ENCODE assay signal across 8 cellular contexts in genomic region chr11:129881570-129882170, GRCh38. TPM values are rescaled to one million over a fixed set of nuclear protein-coding genes. Genes with fewer than 3 reads are reported as not detected.
DNase-seq lines count a peak whose midpoint lies in the region; ATAC-seq and TF ChIP-seq lines count a peak whose summit lies in the region.

No MANE protein-coding gene starts in this region.

- H3K27me3 Mint-ChIP-seq in activated T-helper 2 cell treated with anti-CD3 and anti-CD28 coated beads, Interferon-gamma antibody, Interleukin-2, Interleukin-4, amounts not matched to agents 10 μg/mL and 5 μg/mL and 100 μg/mL, durations not matched to agents 14 hours and 24 hours and 36 hours (ENCODE audit: low read depth), result no peaks in the 10 kb centered on the region

- H4K20me1 ChIP-seq in DND-41 (ENCODE audit: insufficient read depth, low read length), result peaks cover 3% of the 10 kb centered on the region; the same call in 1 of the 2 replicates

- peaks cover 88% of the 10 kb centered on the region for H3K36me3 Mint-ChIP-seq in activated T-helper 2 cell treated with anti-CD3 and anti-CD28 coated beads, Interferon-gamma antibody, Interleukin-2, Interleukin-4, amounts not matched to agents 10 μg/mL and 5 μg/mL and 100 μg/mL, durations not matched to agents 14 hours and 24 hours and 36 hours (ENCODE audit: low read depth)

- H3K27me3 ChIP-seq in DND-41 (ENCODE audit: insufficient read depth, low read length, poor library complexity), result no peaks in the 10 kb centered on the region

- no peak overlapping the region for H2AFZ ChIP-seq in DND-41 (ENCODE audit: low read depth, low read length)

- ATAC-seq in DND-41 (ENCODE audit: insufficient read depth, low read depth) (peak; percentile 88), GM21381 (IDR thresholded peaks at IDR 0.05; ENCODE audit: unreplicated experiment) (peak; percentile 78), HG02623 (IDR thresholded peaks at IDR 0.05; ENCODE audit: unreplicated experiment) (no peak)
- ATAC-seq in stimulated activated naive CD8-positive, alpha-beta T cell treated with anti-CD3 and anti-CD28 coated beads, Interleukin-15, Interleukin-2, amounts not matched to agents 100 U/mL and 50 U/mL, for 24 hours, result peak; percentile 63

- DNase-seq in DND-41 (peak; percentile 58), NCI-H510A (lab: John Stamatoyannopoulos, UW) (peak; percentile 20), iPS-NIHi11 (ENCODE audit: low spot score) (peak; percentile 72), OCI-M2 (lab: John Stamatoyannopoulos, UW; ENCODE audit: unreplicated experiment) (no peak)
- peak; percentile 13 for DNase-seq in activated T-helper 2 cell treated with anti-CD3 and anti-CD28 coated beads, Interferon-gamma antibody, Interleukin-2, Interleukin-4, amounts not matched to agents 10 μg/mL and 5 μg/mL and 100 μg/mL, durations not matched to agents 14 hours and 24 hours and 36 hours (ENCODE audit: low spot score)
- DNase-seq in stimulated activated naive CD8-positive, alpha-beta T cell treated with anti-CD3 and anti-CD28 coated beads, Interleukin-15, Interleukin-2, amounts not matched to agents 100 U/mL and 50 U/mL, for 24 hours, result peak; percentile 53

- TF ChIP-seq CTCF in DND-41 (IDR thresholded peaks at IDR 0.05; ENCODE audit: borderline replicate concordance, extremely low read depth, low read length, poor library complexity, severe bottlenecking), result peak; percentile 74

- no peak overlapping the region for H3K4me3 ChIP-seq in DND-41 (ENCODE audit: low read depth in 1 of 2, low read length in 2 of 2)

- no peak overlapping the region for H3K27ac Mint-ChIP-seq in activated T-helper 2 cell treated with anti-CD3 and anti-CD28 coated beads, Interferon-gamma antibody, Interleukin-2, Interleukin-4, amounts not matched to agents 10 μg/mL and 5 μg/mL and 100 μg/mL, durations not matched to agents 14 hours and 24 hours and 36 hours

- no peak overlapping the region for H3K4me2 ChIP-seq in DND-41 (ENCODE audit: insufficient read depth, low read length)

- intact Hi-C loops in activated T-helper 2 cell treated with anti-CD3 and anti-CD28 coated beads, Interferon-gamma antibody, Interleukin-2, Interleukin-4, amounts not matched to agents 10 μg/mL and 5 μg/mL and 100 μg/mL, durations not matched to agents 14 hours and 24 hours and 36 hours (cut with micrococcal nuclease), result no loop called here

- H3K4me1 Mint-ChIP-seq in activated T-helper 2 cell treated with anti-CD3 and anti-CD28 coated beads, Interferon-gamma antibody, Interleukin-2, Interleukin-4, amounts not matched to agents 10 μg/mL and 5 μg/mL and 100 μg/mL, durations not matched to agents 14 hours and 24 hours and 36 hours (ENCODE audit: low read depth), result peaks cover 2% of the 10 kb centered on the region

- no peaks in the 10 kb centered on the region for H3K9me3 ChIP-seq in DND-41 (ENCODE audit: insufficient read depth, low read length, severe bottlenecking)

- no peak overlapping the region for H3K27ac ChIP-seq in DND-41 (ENCODE audit: low read length)

- peaks cover 98% of the 10 kb centered on the region for H3K36me3 ChIP-seq in DND-41 (ENCODE audit: insufficient read depth, low read length)

- H3K79me2 ChIP-seq in DND-41 (ENCODE audit: insufficient read depth, low read length), result no peaks in the 10 kb centered on the region

- no peak overlapping the region for H3K9ac ChIP-seq in DND-41 (ENCODE audit: low read depth, low read length)

- H3K9me3 Mint-ChIP-seq in activated T-helper 2 cell treated with anti-CD3 and anti-CD28 coated beads, Interferon-gamma antibody, Interleukin-2, Interleukin-4, amounts not matched to agents 10 μg/mL and 5 μg/mL and 100 μg/mL, durations not matched to agents 14 hours and 24 hours and 36 hours, result no peaks in the 10 kb centered on the region

- no peaks in the 10 kb centered on the region for H3K4me1 ChIP-seq in DND-41 (ENCODE audit: insufficient read depth, low read length)

- H3K4me3 Mint-ChIP-seq in activated T-helper 2 cell treated with anti-CD3 and anti-CD28 coated beads, Interferon-gamma antibody, Interleukin-2, Interleukin-4, amounts not matched to agents 10 μg/mL and 5 μg/mL and 100 μg/mL, durations not matched to agents 14 hours and 24 hours and 36 hours (ENCODE audit: low read depth), result no peak overlapping the region

RNA-seq across cellular contexts. Expression of gene NFRKB, which starts 13.7 kb away (rescaled TPM):
- total RNA-seq in activated T-helper 2 cell treated with anti-CD3 and anti-CD28 coated beads, Interferon-gamma antibody, Interleukin-2, Interleukin-4, amounts not matched to agents 10 μg/mL and 5 μg/mL and 100 μg/mL, durations not matched to agents 14 hours and 24 hours and 36 hours, result 42.6 and 42.8 TPM in 2 replicates
